Comparison of ENCODE assay signal across 27 cellular contexts in the genomic region with DNA sequence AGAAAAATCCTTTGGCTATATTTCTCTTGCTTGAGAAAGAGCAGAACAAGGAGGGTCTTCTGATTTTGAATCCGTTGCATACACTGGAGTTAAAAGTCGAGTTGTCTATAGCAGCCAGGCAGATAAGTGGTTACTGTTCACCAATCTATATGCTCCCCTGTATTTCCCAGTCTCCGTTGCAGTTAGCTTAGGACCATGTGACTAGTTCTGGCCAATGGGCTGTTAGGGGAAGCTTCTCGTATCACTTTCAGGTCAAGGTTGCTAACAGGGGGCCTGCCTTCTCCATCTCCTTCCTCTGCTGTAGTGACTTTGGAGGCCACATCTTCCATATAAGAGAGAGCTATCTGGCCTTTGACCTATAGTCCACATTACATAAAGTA.
DNase-seq lines count a peak whose midpoint lies in the region; ATAC-seq and TF ChIP-seq lines count a peak whose summit lies in the region.
"Had no signal": no experiment of that assay in that cellular context is flagged by ENCODE, and none has a peak within 500 bp of the region (broad histone marks: within the 10 kb centered on the region; RNA-seq: fewer than 3 reads in every experiment).

No MANE protein-coding gene starts in this region.

- H3K27ac ChIP-seq in neural progenitor cell (no peak overlapping the region), foreskin keratinocyte (no peak overlapping the region)
- H3K27ac ChIP-seq: epithelial cell of prostate, tibial nerve had no signal

- H3K9ac ChIP-seq in neural progenitor cell = no peak overlapping the region

- H3K79me2 ChIP-seq in neural progenitor cell (ENCODE audit: low read depth) = no peaks in the 10 kb centered on the region

- no peaks in the 10 kb centered on the region for H3K4me1 ChIP-seq in neural progenitor cell
- H3K4me1 ChIP-seq in foreskin keratinocyte = no peaks in the 10 kb centered on the region
- H3K4me1 ChIP-seq: tibial nerve had no signal

- H3K36me3 ChIP-seq in neural progenitor cell = no peaks in the 10 kb centered on the region
- H3K36me3 ChIP-seq: heart right ventricle, tibial nerve had no signal

- H3K4me1 Mint-ChIP-seq in neural progenitor cell = peaks cover 5% of the 10 kb centered on the region
- H3K4me1 Mint-ChIP-seq in activated CD4-positive, alpha-beta T cell treated with anti-CD3 and anti-CD28 coated beads, Interleukin-2, amount 10 ng/mL, durations not matched to agents 24 days and 14 days = no peaks in the 10 kb centered on the region
- H3K4me1 Mint-ChIP-seq: CD14-positive monocyte; central memory CD8-positive, alpha-beta T cell; stimulated activated naive CD8-positive, alpha-beta T cell treated with anti-CD3 and anti-CD28 coated beads, Interleukin-15, amount 100 ng/mL, for 72 hours had no signal

- peak overlapping the region; percentile 7 for H2AFZ ChIP-seq in neural progenitor cell (replicated peaks)

- H3K27me3 ChIP-seq in neural progenitor cell = no peaks in the 10 kb centered on the region
- H3K27me3 ChIP-seq in foreskin keratinocyte = no peaks in the 10 kb centered on the region
- H3K27me3 ChIP-seq: heart right ventricle, tibial nerve had no signal

- no peak overlapping the region for H3K4me2 ChIP-seq in neural progenitor cell

- no peak for TF ChIP-seq CTCF in GM12865 (IDR thresholded peaks at IDR 0.05; ENCODE audit: insufficient read depth, low read depth, low read length, missing control alignments)
- no peak for TF ChIP-seq CTCF in neural progenitor cell (IDR thresholded peaks at IDR 0.05)
- TF ChIP-seq CTCF in foreskin keratinocyte (conservative IDR thresholded peaks at IDR 0.05) = no peak

- no peak overlapping the region for H3K4me3 ChIP-seq in GM12865 (ENCODE audit: low read depth, low read length)
- H3K4me3 ChIP-seq in neural progenitor cell = no peak overlapping the region
- H3K4me3 ChIP-seq: heart right ventricle, tibial nerve had no signal

- ATAC-seq in GM21515 (IDR thresholded peaks at IDR 0.05; ENCODE audit: unreplicated experiment) = no peak
- no peak for ATAC-seq in foreskin keratinocyte
- ATAC-seq: activated naive CD4-positive, alpha-beta T cell treated with anti-CD3 and anti-CD28 coated beads, Interleukin-2, amount 50 U/mL, for 72 hours; SK-N-SH treated with all-trans-retinoic acid at 6 μM for 48 hours; stimulated activated naive CD8-positive, alpha-beta T cell treated with anti-CD3 and anti-CD28 coated beads, Interleukin-15, amount 100 ng/mL, for 72 hours had no signal

- H3F3A ChIP-seq in neural progenitor cell (ENCODE audit: low read depth) = peaks cover 5% of the 10 kb centered on the region

- no peaks in the 10 kb centered on the region for H3K9me3 Mint-ChIP-seq in neural progenitor cell
- no peaks in the 10 kb centered on the region for H3K9me3 Mint-ChIP-seq in activated CD4-positive, alpha-beta T cell treated with anti-CD3 and anti-CD28 coated beads, Interleukin-2, amount 10 ng/mL, durations not matched to agents 24 days and 14 days
- H3K9me3 Mint-ChIP-seq: activated naive CD4-positive, alpha-beta T cell treated with anti-CD3 and anti-CD28 coated beads, Interleukin-2, amount 50 U/mL, for 72 hours; activated T-helper 2 cell treated with anti-CD3 and anti-CD28 coated beads, Interferon-gamma antibody, Interleukin-2, Interleukin-4, amounts not matched to agents 10 μg/mL and 5 μg/mL and 100 μg/mL, durations not matched to agents 14 hours and 24 hours and 36 hours; central memory CD8-positive, alpha-beta T cell; HFFc6; nephron progenitor cell; stimulated activated naive CD8-positive, alpha-beta T cell treated with anti-CD3 and anti-CD28 coated beads, Interleukin-15, amount 100 ng/mL, for 72 hours had no signal

- H3K27ac Mint-ChIP-seq in neural progenitor cell = no peak overlapping the region
- no peak overlapping the region for H3K27ac Mint-ChIP-seq in activated CD4-positive, alpha-beta T cell treated with anti-CD3 and anti-CD28 coated beads, Interleukin-2, amount 10 ng/mL, durations not matched to agents 24 days and 14 days
- H3K27ac Mint-ChIP-seq: activated naive CD4-positive, alpha-beta T cell treated with anti-CD3 and anti-CD28 coated beads, Interleukin-2, amount 50 U/mL, for 72 hours; activated T-helper 2 cell treated with anti-CD3 and anti-CD28 coated beads, Interferon-gamma antibody, Interleukin-2, Interleukin-4, amounts not matched to agents 10 μg/mL and 5 μg/mL and 100 μg/mL, durations not matched to agents 14 hours and 24 hours and 36 hours; CD14-positive monocyte; HFFc6; mesothelial cell of epicardium; nephron progenitor cell; stimulated activated naive CD8-positive, alpha-beta T cell treated with anti-CD3 and anti-CD28 coated beads, Interleukin-15, amount 100 ng/mL, for 72 hours had no signal

- H3K27me3 Mint-ChIP-seq in neural progenitor cell (ENCODE audit: insufficient read depth, low read depth) = peaks cover 5% of the 10 kb centered on the region
- no peaks in the 10 kb centered on the region for H3K27me3 Mint-ChIP-seq in activated CD4-positive, alpha-beta T cell treated with anti-CD3 and anti-CD28 coated beads, Interleukin-2, amount 10 ng/mL, durations not matched to agents 24 days and 14 days
- H3K27me3 Mint-ChIP-seq: central memory CD8-positive, alpha-beta T cell; stimulated activated naive CD8-positive, alpha-beta T cell treated with anti-CD3 and anti-CD28 coated beads, Interleukin-15, amount 100 ng/mL, for 72 hours had no signal

- no peaks in the 10 kb centered on the region for H3K9me3 ChIP-seq in neural progenitor cell (ENCODE audit: low read depth)
- H3K9me3 ChIP-seq: heart right ventricle, tibial nerve had no signal

- DNase-seq in GM12865 (ENCODE audit: low read depth) (peak; percentile 15), NAMALWA (ENCODE audit: low spot score) (peak; percentile 3), germinal center (ENCODE audit: low spot score) (peak; percentile 7), neural progenitor cell (ENCODE audit: low spot score) (no peak), foreskin keratinocyte (no peak), DMS114 treated with DMSO at 0.1 percent for 48 hours (lab: John Stamatoyannopoulos, UW; ENCODE audit: unreplicated experiment) (no peak)
- no peak for DNase-seq in activated CD4-positive, alpha-beta T cell treated with anti-CD3 and anti-CD28 coated beads, Interleukin-2, amount 10 ng/mL, durations not matched to agents 24 days and 14 days
- DNase-seq: activated CD4-positive, alpha-beta T cell treated with anti-CD3 and anti-CD28 coated beads, Interleukin-2, amount 50 U/mL, for 1 hour; activated CD8-positive, alpha-beta memory T cell treated with anti-CD3 and anti-CD28 coated beads, Interleukin-2, amount 50 U/mL, for 4 hours; aorta; heart right ventricle; HFFc6; KBM-7; left cardiac atrium; NCI-H1694; NCI-H69; nephron progenitor cell; stimulated activated naive CD8-positive, alpha-beta T cell treated with anti-CD3 and anti-CD28 coated beads, Interleukin-15, amount 100 ng/mL, for 72 hours had no signal

- H3K4me3 Mint-ChIP-seq in neural progenitor cell = no peak overlapping the region
- H3K4me3 Mint-ChIP-seq in activated CD4-positive, alpha-beta T cell treated with anti-CD3 and anti-CD28 coated beads, Interleukin-2, amount 10 ng/mL, durations not matched to agents 24 days and 14 days = no peak overlapping the region
- H3K4me3 Mint-ChIP-seq: CD14-positive monocyte; central memory CD8-positive, alpha-beta T cell; HFFc6; mesothelial cell of epicardium; nephron progenitor cell; stimulated activated naive CD8-positive, alpha-beta T cell treated with anti-CD3 and anti-CD28 coated beads, Interleukin-15, amount 100 ng/mL, for 72 hours had no signal

- no peaks in the 10 kb centered on the region for H4K20me1 ChIP-seq in neural progenitor cell (ENCODE audit: low read depth)

- no peaks in the 10 kb centered on the region for H3K36me3 Mint-ChIP-seq in neural progenitor cell
- no peaks in the 10 kb centered on the region for H3K36me3 Mint-ChIP-seq in activated CD4-positive, alpha-beta T cell treated with anti-CD3 and anti-CD28 coated beads, Interleukin-2, amount 10 ng/mL, durations not matched to agents 24 days and 14 days (ENCODE audit: low read depth)
- H3K36me3 Mint-ChIP-seq: activated naive CD4-positive, alpha-beta T cell treated with anti-CD3 and anti-CD28 coated beads, Interleukin-2, amount 50 U/mL, for 72 hours; CD14-positive monocyte; mesothelial cell of epicardium had no signal

- intact Hi-C loops in activated CD4-positive, alpha-beta T cell treated with anti-CD3 and anti-CD28 coated beads, Interleukin-2, amount 10 ng/mL, durations not matched to agents 24 days and 14 days (cut with micrococcal nuclease) = no loop called here

Comparison
In these comparisons a context has a peak if more than half of its experiments do, and no peak if none do; other contexts are left out.
1. DNase-seq: peak in GM12865 (single experiment), NAMALWA (single experiment) and germinal center (single experiment); none in neural progenitor cell (single experiment), foreskin keratinocyte (0 of 2), DMS114 treated with DMSO at 0.1 percent for 48 hours (single experiment) and activated CD4-positive, alpha-beta T cell treated with anti-CD3 and anti-CD28 coated beads, Interleukin-2, amount 10 ng/mL, durations not matched to agents 24 days and 14 days (single experiment).